In the genomic region with DNA sequence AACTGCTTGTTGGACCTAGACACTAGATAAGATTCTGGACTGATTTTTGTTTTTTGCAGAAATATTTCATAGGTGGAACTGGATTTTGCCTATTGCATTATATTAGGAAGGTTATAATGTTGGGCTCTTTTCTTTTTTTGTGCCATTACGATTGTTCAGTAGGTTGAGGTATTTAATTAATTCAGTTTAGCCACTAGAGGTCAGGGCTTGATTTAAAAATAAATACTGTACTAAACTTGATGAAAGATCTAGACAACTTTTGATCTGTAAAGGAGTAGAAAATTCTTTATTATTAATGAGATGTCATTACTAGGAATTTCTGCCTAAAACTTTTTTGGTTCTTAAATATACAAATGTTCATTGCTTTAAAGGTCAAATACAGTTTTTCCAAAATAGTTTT, we compare ENCODE assay signal across 8 cellular contexts. TPM values are rescaled to one million over a fixed set of nuclear protein-coding genes. Genes with fewer than 3 reads are reported as not detected.
A peak's percentile ranks its signal among the peaks of the same experiment; 100 is the strongest.
DNase-seq lines count a peak whose midpoint lies in the region; ATAC-seq, FAIRE-seq and TF ChIP-seq lines count a peak whose summit lies in the region.

No MANE protein-coding gene starts in this region.

- TF ChIP-seq EP300 in upper lobe of left lung (IDR thresholded peaks at IDR 0.05) = no peak

- no CpG with 5 or more reads among the region's 1 CpG for WGBS in mesendoderm (ENCODE audit: extremely low coverage, insufficient coverage, low lambda C conversion rate)
- 2 to 3% methylated on average over 1 of the region's 1 CpG for WGBS in upper lobe of left lung, 2 donors

- no peak overlapping the region for H2BK15ac ChIP-seq in mesendoderm (replicated peaks; ENCODE audit: low read depth)

- peak; percentile 39 for FAIRE-seq in GM18507 (lab: Jason Lieb, UNC)

- H3K79me2 ChIP-seq in mesendoderm (ENCODE audit: control insufficient read depth, insufficient read depth, low read length) = no peaks in the 10 kb centered on the region

- H4K5ac ChIP-seq in mesendoderm (ENCODE audit: low read length) = no peak overlapping the region

- no peak overlapping the region for H3K23ac ChIP-seq in mesendoderm (ENCODE audit: low read length)

- no peaks in the 10 kb centered on the region for H3K79me1 ChIP-seq in mesendoderm (ENCODE audit: low read length)

- no peak overlapping the region for H4K8ac ChIP-seq in mesendoderm (ENCODE audit: low read depth, low read length)

- H3K4me1 ChIP-seq in breast epithelium (no peaks in the 10 kb centered on the region), mesendoderm (ENCODE audit: control insufficient read depth, low read depth, low read length) (no peaks in the 10 kb centered on the region), upper lobe of left lung (no peaks in the 10 kb centered on the region), ascending aorta (no peaks in the 10 kb centered on the region)

- TF ChIP-seq CTCF in breast epithelium (IDR thresholded peaks at IDR 0.05) = peak in 2 of 3 donors; percentile 30 to 50
- TF ChIP-seq CTCF in upper lobe of left lung (IDR thresholded peaks at IDR 0.05) = peak in 3 of 6 experiments; percentile 23 to 44 (median 28)
- peak in 1 of 3 experiments; percentile 47 for TF ChIP-seq CTCF in ascending aorta (IDR thresholded peaks at IDR 0.05)

- intact Hi-C loops in breast epithelium (cut with DNase I; ENCODE audit: low total_unique reads) (no loop called here), ascending aorta (cut with DNase I) (loop anchor here (2.0 kb wide), 1 partner anchor 528 kb away; no protein-coding TSS in a partner anchor)

- no peak overlapping the region for H3K4ac ChIP-seq in mesendoderm (ENCODE audit: low read depth, low read length)

- no peak overlapping the region for H3K4me2 ChIP-seq in mesendoderm (ENCODE audit: low read length)

- DNase-seq in GM18507 (ENCODE audit: extremely low spot score, insufficient read length, low read depth) (no peak), NCI-H1105 treated with DMSO at 0.1 percent for 48 hours (lab: John Stamatoyannopoulos, UW) (peak; percentile 39), breast epithelium (ENCODE audit: low spot score in 2 of 2) (no peak), mesendoderm (peak; percentile 21), Ammon's horn (ENCODE audit: low spot score) (no peak), upper lobe of left lung (no peak), ascending aorta (ENCODE audit: low spot score in 2 of 2) (no peak)

- ATAC-seq in HG03469 (IDR thresholded peaks at IDR 0.05; ENCODE audit: unreplicated experiment) (no peak), upper lobe of left lung (ENCODE audit: low FRiP score in 2 of 2) (no peak)

- no peak overlapping the region for H2BK5ac ChIP-seq in mesendoderm (ENCODE audit: low read length)

- H3K36me3 ChIP-seq in breast epithelium = no peaks in the 10 kb centered on the region
- H3K36me3 ChIP-seq in mesendoderm (ENCODE audit: control insufficient read depth, insufficient read depth, low read length) = no peaks in the 10 kb centered on the region
- no peaks in the 10 kb centered on the region for H3K36me3 ChIP-seq in upper lobe of left lung
- no peaks in the 10 kb centered on the region for H3K36me3 ChIP-seq in ascending aorta

- H3K4me3 ChIP-seq in breast epithelium = no peak overlapping the region
- H3K4me3 ChIP-seq in mesendoderm (ENCODE audit: low read length) = no peak overlapping the region
- H3K4me3 ChIP-seq in upper lobe of left lung = no peak overlapping the region
- H3K4me3 ChIP-seq in ascending aorta = no peak overlapping the region

- no peaks in the 10 kb centered on the region for H3K27me3 ChIP-seq in breast epithelium
- H3K27me3 ChIP-seq in mesendoderm (ENCODE audit: insufficient read depth, low read length, poor library complexity) = no peaks in the 10 kb centered on the region
- H3K27me3 ChIP-seq in upper lobe of left lung = no peaks in the 10 kb centered on the region
- no peaks in the 10 kb centered on the region for H3K27me3 ChIP-seq in ascending aorta

- no peak overlapping the region for H2AK5ac ChIP-seq in mesendoderm (ENCODE audit: low read length)

- H3K56ac ChIP-seq in mesendoderm (ENCODE audit: low read length) = no peak overlapping the region

- TF ChIP-seq POLR2A in breast epithelium (IDR thresholded peaks at IDR 0.05) (no peak), upper lobe of left lung (IDR thresholded peaks at IDR 0.05) (no peak)

- no peak overlapping the region for H3K27ac ChIP-seq in breast epithelium
- H3K27ac ChIP-seq in mesendoderm (ENCODE audit: low read depth, low read length) = no peak overlapping the region
- H3K27ac ChIP-seq in upper lobe of left lung = no peak overlapping the region
- no peak overlapping the region for H3K27ac ChIP-seq in ascending aorta

- H3K9ac ChIP-seq in mesendoderm (ENCODE audit: low read length) = no peak overlapping the region

- H3K9me3 ChIP-seq in breast epithelium (no peaks in the 10 kb centered on the region), upper lobe of left lung (no peaks in the 10 kb centered on the region), ascending aorta (no peaks in the 10 kb centered on the region)

- H2BK120ac ChIP-seq in mesendoderm (ENCODE audit: low read depth, low read length) = no peak overlapping the region

- no peak overlapping the region for H3K18ac ChIP-seq in mesendoderm (ENCODE audit: low read length)

RNA-seq across cellular contexts. Expression of a gene that starts 15.2 kb away (rescaled TPM):
- total RNA-seq in breast epithelium (10 to 100 TPM; 33.4 to 94.8 (median 55.7) TPM), upper lobe of left lung (10 to 100 TPM; 31.7 to 82.7 (median 44.0) TPM), ascending aorta (9.9 TPM)
- 86.5 TPM for polyA plus RNA-seq in mesendoderm (2013, experiment 1 of 2)
- polyA plus RNA-seq in mesendoderm (2013, experiment 2 of 2) = 88.2 TPM

RNA-seq across cellular contexts. Expression of a gene that starts 30.8 kb away (rescaled TPM):
- total RNA-seq in breast epithelium (not detected), upper lobe of left lung (not detected), ascending aorta (not detected)
- not detected for polyA plus RNA-seq in mesendoderm (2013, experiment 1 of 2)
- polyA plus RNA-seq in mesendoderm (2013, experiment 2 of 2) = not detected

Comparison
In these comparisons a context has a peak if more than half of its experiments do, and no peak if none do; other contexts are left out.
1. DNase-seq: peak in NCI-H1105 treated with DMSO at 0.1 percent for 48 hours (single experiment) and mesendoderm (single experiment); none in GM18507 (single experiment), breast epithelium (0 of 2), Ammon's horn (single experiment), upper lobe of left lung (0 of 2) and ascending aorta (0 of 2).